Comparison of ENCODE assay signal across 12 cellular contexts in genomic region chr2:234694244-234695013, GRCh38.
DNase-seq lines count a peak whose midpoint lies in the region; ATAC-seq and TF ChIP-seq lines count a peak whose summit lies in the region.
"Had no signal": no experiment of that assay in that cellular context is flagged by ENCODE, and none has a peak within 500 bp of the region (broad histone marks: within the 10 kb centered on the region; RNA-seq: fewer than 3 reads in every experiment).

No MANE protein-coding gene starts in this region.

- no peak for TF ChIP-seq CTCF in nephron progenitor cell (IDR thresholded peaks at IDR 0.05)
- TF ChIP-seq CTCF in WERI-Rb-1 (IDR thresholded peaks at IDR 0.05; ENCODE audit: low read depth, low read length), result no peak

- peaks cover 23% of the 10 kb centered on the region for H3K9me3 ChIP-seq in WERI-Rb-1 (ENCODE audit: severe bottlenecking)

- H3K36me3 ChIP-seq in WERI-Rb-1, result no peaks in the 10 kb centered on the region

- H3K27ac Mint-ChIP-seq in nephron progenitor cell, result peak overlapping the region; percentile 12

- H3K4me1 Mint-ChIP-seq in nephron progenitor cell, result peaks cover 22% of the 10 kb centered on the region

- H3K27me3 ChIP-seq in WERI-Rb-1 (ENCODE audit: insufficient read depth, low read depth, severe bottlenecking), result no peaks in the 10 kb centered on the region

- H3K4me3 ChIP-seq in WERI-Rb-1 (ENCODE audit: low read depth, low read length), result no peak overlapping the region

- peaks cover 10% of the 10 kb centered on the region for H3K27me3 Mint-ChIP-seq in nephron progenitor cell (ENCODE audit: low read depth, poor library complexity)

- peaks cover 30% of the 10 kb centered on the region for H3K36me3 Mint-ChIP-seq in nephron progenitor cell (ENCODE audit: low read depth)

- ATAC-seq in HG03432 (IDR thresholded peaks at IDR 0.05; ENCODE audit: unreplicated experiment), result no peak

- H3K9me3 Mint-ChIP-seq in nephron progenitor cell, result peaks cover 61% of the 10 kb centered on the region

- DNase-seq in AG20443 (ENCODE audit: low spot score) (peak; percentile 80), LHCN-M2 (ENCODE audit: low read depth) (peak; percentile 84), ecto neural progenitor cell (ENCODE audit: low spot score) (peak; percentile 10), nephron progenitor cell (no peak), amygdala (lab: John Stamatoyannopoulos, UW) (no peak), WERI-Rb-1 (no peak), foreskin melanocyte (no peak)
- DNase-seq: activated T-cell treated with anti-CD3 and anti-CD28 coated beads for 4 hours, NCI-H1436, OCI-M1 had no signal

- no peak overlapping the region for H3K4me3 Mint-ChIP-seq in nephron progenitor cell

- H3K27ac ChIP-seq in WERI-Rb-1, result no peak overlapping the region
- H3K27ac ChIP-seq: C4-2B had no signal

Comparison
In these comparisons a context has a peak if more than half of its experiments do, and no peak if none do; other contexts are left out.
1. DNase-seq: peak in AG20443 (single experiment), LHCN-M2 (single experiment) and ecto neural progenitor cell (single experiment); none in nephron progenitor cell (single experiment), amygdala (0 of 56), WERI-Rb-1 (single experiment) and foreskin melanocyte (single experiment).